ENCODE assay signal across 19 cellular contexts in the genomic region with DNA sequence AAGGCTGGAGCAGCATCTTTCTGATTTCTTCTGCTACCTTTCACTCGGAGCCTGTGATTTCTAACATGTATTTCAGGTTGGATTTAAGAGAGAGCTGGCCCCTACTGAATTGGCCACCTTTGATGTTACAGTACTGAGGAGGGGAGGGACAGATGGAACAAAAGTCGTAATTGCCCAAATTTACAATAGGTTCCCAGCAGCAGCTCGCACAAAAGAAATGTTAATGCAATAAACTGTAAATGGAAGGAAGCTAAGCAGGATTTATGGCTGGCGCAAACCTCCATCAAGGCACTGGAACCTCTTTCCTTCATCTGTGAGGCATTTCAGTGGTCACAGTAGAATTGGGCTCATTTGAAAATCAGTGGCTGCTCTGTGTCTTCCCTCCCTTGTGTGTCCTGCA.
DNase-seq lines count a peak whose midpoint lies in the region; ATAC-seq and TF ChIP-seq lines count a peak whose summit lies in the region.
"Had no signal": no experiment of that assay in that cellular context is flagged by ENCODE, and none has a peak within 500 bp of the region (broad histone marks: within the 10 kb centered on the region; RNA-seq: fewer than 3 reads in every experiment).

No MANE protein-coding gene starts in this region.

- no peak overlapping the region for H3K27ac ChIP-seq in A673 (ENCODE audit: low read depth, low read length, poor library complexity, severe bottlenecking)
- peak overlapping the region; percentile 39; the same call in 1 of the 2 replicates for H3K27ac ChIP-seq in HUES6 (ENCODE audit: low read depth, low read length)
- H3K27ac ChIP-seq: C4-2B, KMS-11 had no signal

- H3K36me3 ChIP-seq in A673 (ENCODE audit: insufficient read depth, low read length, poor library complexity, severe bottlenecking): no peaks in the 10 kb centered on the region
- H3K36me3 ChIP-seq in HUES6 (ENCODE audit: control insufficient read depth, insufficient read depth, low read length): no peaks in the 10 kb centered on the region

- peaks cover 34% of the 10 kb centered on the region for H3K4me1 ChIP-seq in A673 (ENCODE audit: insufficient read depth, low read length, poor library complexity, severe bottlenecking)
- H3K4me1 ChIP-seq in HUES6 (ENCODE audit: control insufficient read depth, insufficient read depth, low read length): peaks cover 59% of the 10 kb centered on the region

- H3K4me3 Mint-ChIP-seq in glutamatergic neuron (ENCODE audit: unreplicated experiment): peak overlapping the region; percentile 1
- H3K4me3 Mint-ChIP-seq: T-helper 2 cell treated with Interferon-gamma antibody and Interleukin-4, amounts not matched to agents 5 μg/mL and 100 μg/mL, for 36 hours had no signal

- H3K9me3 Mint-ChIP-seq in glutamatergic neuron (ENCODE audit: unreplicated experiment): no peaks in the 10 kb centered on the region
- H3K9me3 Mint-ChIP-seq: T-helper 2 cell treated with Interferon-gamma antibody and Interleukin-4, amounts not matched to agents 5 μg/mL and 100 μg/mL, for 36 hours had no signal

- in situ Hi-C loops in G401 (cut with HindIII; ENCODE audit: low sequenced_read_pairs): no loop called here

- peaks cover 31% of the 10 kb centered on the region for H3K4me1 Mint-ChIP-seq in glutamatergic neuron (ENCODE audit: low read depth, unreplicated experiment)

- no peak for ATAC-seq in HG03521 (IDR thresholded peaks at IDR 0.05; ENCODE audit: unreplicated experiment)
- no peak for ATAC-seq in GM19452 (IDR thresholded peaks at IDR 0.05; ENCODE audit: unreplicated experiment)
- no peak for ATAC-seq in Right ventricle myocardium superior (ENCODE audit: poor library complexity)

- H3K4me3 ChIP-seq in A673 (ENCODE audit: low read depth, low read length, poor library complexity, severe bottlenecking) (no peak overlapping the region), HUES6 (ENCODE audit: low read depth, low read length) (peak overlapping the region; percentile 6; the same call in 1 of the 2 replicates)

- H3K9me3 ChIP-seq in A673 (ENCODE audit: low read depth, low read length, poor library complexity, severe bottlenecking) (no peaks in the 10 kb centered on the region), HUES6 (ENCODE audit: control insufficient read depth, insufficient read depth, low read depth, low read length) (no peaks in the 10 kb centered on the region)
- H3K9me3 ChIP-seq: SK-N-SH had no signal

- DNase-seq in A673 (ENCODE audit: low spot score) (peak; percentile 38), G401 (ENCODE audit: low spot score) (peak; percentile 41), glutamatergic neuron (no peak), NCI-H2227 (lab: John Stamatoyannopoulos, UW; ENCODE audit: unreplicated experiment) (no peak), Right ventricle myocardium superior (no peak)
- DNase-seq: AML-193, DMS79, H7, NCI-H1048, NCI-H2107, NCI-H2227 treated with DMSO at 0.1 percent for 48 hours, SHP77 treated with DMSO at 0.1 percent for 48 hours, SK-N-SH had no signal

- peaks cover 8% of the 10 kb centered on the region for H3K27me3 Mint-ChIP-seq in glutamatergic neuron (ENCODE audit: unreplicated experiment)

- H3K27me3 ChIP-seq in A673 (replicated peaks; ENCODE audit: insufficient read depth, low read depth, low read length, poor library complexity) (no peaks in the 10 kb centered on the region), HUES6 (ENCODE audit: control insufficient read depth, insufficient read depth, low read length) (peaks cover 6% of the 10 kb centered on the region; the same call in 1 of the 2 replicates)

- BruUV-seq in A673 (replicated peaks; lab: Mats Ljungman, UMichigan): no TSS peak

- TF ChIP-seq CTCF in A673 (conservative IDR thresholded peaks at IDR 0.05; ENCODE audit: low read depth, low read length): no peak
- TF ChIP-seq CTCF in glutamatergic neuron (IDR thresholded peaks at IDR 0.05; ENCODE audit: partially characterized antibody, unreplicated experiment): no peak

- H3K27ac Mint-ChIP-seq in glutamatergic neuron (ENCODE audit: unreplicated experiment): peak overlapping the region; percentile 40
- H3K27ac Mint-ChIP-seq: T-helper 2 cell treated with Interferon-gamma antibody and Interleukin-4, amounts not matched to agents 5 μg/mL and 100 μg/mL, for 36 hours had no signal

- CTCF ChIA-PET in A673 (lab: Charles Lee): no interaction called here

- H3K36me3 Mint-ChIP-seq in glutamatergic neuron (ENCODE audit: unreplicated experiment): no peaks in the 10 kb centered on the region

- POLR2A ChIA-PET in A673 (lab: Charles Lee; ENCODE audit: low non-redundant PET): no interaction called here

- H3K9ac ChIP-seq in HUES6 (ENCODE audit: low read length): peak overlapping the region; percentile 39
- H3K9ac ChIP-seq: KMS-11, SK-N-SH had no signal

- intact Hi-C loops in A673 (cut with micrococcal nuclease; ENCODE audit: unreplicated experiment): no loop called here
- intact Hi-C loops in Right ventricle myocardium superior (cut with DNase I): no loop called here

Comparison
In these comparisons a context has a peak if more than half of its experiments do, and no peak if none do; other contexts are left out.
1. DNase-seq: peak in A673 (single experiment) and G401 (single experiment); none in glutamatergic neuron (single experiment), NCI-H2227 (single experiment) and Right ventricle myocardium superior (single experiment).